ENCODE assay signal across 7 cellular contexts in genomic region chr7:121994625-121995410, GRCh38.
A peak's percentile ranks its signal among the peaks of the same experiment; 100 is the strongest.
DNase-seq lines count a peak whose midpoint lies in the region; ATAC-seq and TF ChIP-seq lines count a peak whose summit lies in the region.

No MANE protein-coding gene starts in this region.

- no peak for TF ChIP-seq EP300 in Ishikawa (IDR thresholded peaks at IDR 0.05; ENCODE audit: borderline replicate concordance)

- no peaks in the 10 kb centered on the region for H4K20me1 ChIP-seq in GM23248 (ENCODE audit: insufficient read depth)
- H4K20me1 ChIP-seq in OCI-LY3 (ENCODE audit: insufficient read depth, low read length) = no peaks in the 10 kb centered on the region

- TF ChIP-seq CTCF in GM12865 (IDR thresholded peaks at IDR 0.05; ENCODE audit: insufficient read depth, low read depth, low read length, missing control alignments) (peak; percentile 66), OCI-LY3 (IDR thresholded peaks at IDR 0.05; ENCODE audit: low read depth, low read length) (peak; percentile 62)

- H3K4me1 ChIP-seq in GM23248 (ENCODE audit: insufficient read depth) (no peaks in the 10 kb centered on the region), OCI-LY3 (ENCODE audit: low read length) (no peaks in the 10 kb centered on the region)

- in situ Hi-C loops in GM23248 (cut with MboI) = loop anchor here (10.0 to 25.0 kb wide), 3 partner anchors 240 to 630 kb away; no protein-coding TSS in a partner anchor

- no peaks in the 10 kb centered on the region for H3F3A ChIP-seq in GM23248 (ENCODE audit: insufficient read depth)

- H2AFZ ChIP-seq in GM23248 (no peak overlapping the region), OCI-LY3 (ENCODE audit: low read depth, low read length) (peak overlapping the region; percentile 47; the same call in 1 of the 2 replicates)

- H3K79me2 ChIP-seq in GM23248 (ENCODE audit: insufficient read depth) (no peaks in the 10 kb centered on the region), OCI-LY3 (ENCODE audit: low read length) (no peaks in the 10 kb centered on the region)

- H3K27ac ChIP-seq in GM23248 = no peak overlapping the region
- H3K27ac ChIP-seq in OCI-LY3 (ENCODE audit: low read length) = no peak overlapping the region

- peak; percentile 75 for DNase-seq in GM12865 (ENCODE audit: low read depth)
- DNase-seq in GM23248 = peak; percentile 78
- peak; percentile 13 for DNase-seq in activated naive CD4-positive, alpha-beta T cell treated with anti-CD3 and anti-CD28 coated beads, Interleukin-2, amount 50 U/mL, for 16 hours
- DNase-seq in Right ventricle myocardium superior = peak; percentile 38
- DNase-seq in pulmonary artery endothelial cell (ENCODE audit: low read depth, low spot score) = peak; percentile 45

- H3K4me3 ChIP-seq in GM12865 (ENCODE audit: low read depth, low read length) = no peak overlapping the region
- no peak overlapping the region for H3K4me3 ChIP-seq in GM23248
- H3K4me3 ChIP-seq in OCI-LY3 (ENCODE audit: low read length) = no peak overlapping the region

- H3K4me2 ChIP-seq in GM23248 (ENCODE audit: unreplicated experiment) (no peak overlapping the region), OCI-LY3 (ENCODE audit: low read length) (peak overlapping the region; percentile 8; the same call in 1 of the 2 replicates)

- no peaks in the 10 kb centered on the region for H3K27me3 ChIP-seq in GM23248 (replicated peaks; ENCODE audit: insufficient read depth)
- H3K27me3 ChIP-seq in OCI-LY3 (ENCODE audit: low read depth, low read length) = no peaks in the 10 kb centered on the region

- no peaks in the 10 kb centered on the region for H3K9me3 ChIP-seq in GM23248 (ENCODE audit: low read depth)
- no peaks in the 10 kb centered on the region for H3K9me3 ChIP-seq in OCI-LY3 (ENCODE audit: insufficient read depth, low read length)

- no peaks in the 10 kb centered on the region for H3K9me2 ChIP-seq in GM23248 (ENCODE audit: insufficient read depth)

- peak; percentile 74 for TF ChIP-seq RAD21 in Ishikawa (IDR thresholded peaks at IDR 0.05; ENCODE audit: low read depth)

- 2 to 5% methylated on average over 5 of the region's 5 CpGs for WGBS in GM23248 (ENCODE audit: low coverage in 1 of 2, low lambda C conversion rate in 2 of 2, missing lambda C conversion rate in 2 of 2), 2 experiments

- H3K36me3 ChIP-seq in GM23248 (ENCODE audit: low read depth) = no peaks in the 10 kb centered on the region
- no peaks in the 10 kb centered on the region for H3K36me3 ChIP-seq in OCI-LY3 (replicated peaks; ENCODE audit: low read depth, low read length)

- H3K9ac ChIP-seq in GM23248 = no peak overlapping the region
- H3K9ac ChIP-seq in OCI-LY3 (ENCODE audit: low read length) = no peak overlapping the region

- intact Hi-C loops in Right ventricle myocardium superior (cut with DNase I) = loop anchor here (10.0 kb wide), 1 partner anchor 390 kb away; no protein-coding TSS in a partner anchor

- peak; percentile 89 for ATAC-seq in Right ventricle myocardium superior (ENCODE audit: poor library complexity)

TF ChIP-seq in Ishikawa, 13 proteins besides CTCF, POLR2A, EP300 and RAD21:
- TF ChIP-seq TEAD4 (IDR thresholded peaks at IDR 0.05) = no peak
- no peak for TF ChIP-seq USF1 (IDR thresholded peaks at IDR 0.05)
- TF ChIP-seq YY1 (IDR thresholded peaks at IDR 0.05; ENCODE audit: low read depth) = no peak
- TF ChIP-seq CREB1 (IDR thresholded peaks at IDR 0.05; ENCODE audit: low read depth) = no peak
- TF ChIP-seq EGR1 (IDR thresholded peaks at IDR 0.05) = no peak
- no peak for TF ChIP-seq TCF12 (IDR thresholded peaks at IDR 0.05; ENCODE audit: low read depth)
- TF ChIP-seq CEBPB (IDR thresholded peaks at IDR 0.05) = no peak
- TF ChIP-seq TAF1 (IDR thresholded peaks at IDR 0.05; ENCODE audit: low read depth) = no peak

Comparison
In these comparisons a context has a peak if more than half of its experiments do, and no peak if none do; other contexts are left out.
1. DNase-seq: peak in every context shown above with its lines; median percentile 78 in GM23248; 75 in GM12865; 45 in pulmonary artery endothelial cell; 38 in Right ventricle myocardium superior; 13 in activated naive CD4-positive, alpha-beta T cell treated with anti-CD3 and anti-CD28 coated beads, Interleukin-2, amount 50 U/mL, for 16 hours.